15 cellular contexts compared by ENCODE assay signal in the genomic region with DNA sequence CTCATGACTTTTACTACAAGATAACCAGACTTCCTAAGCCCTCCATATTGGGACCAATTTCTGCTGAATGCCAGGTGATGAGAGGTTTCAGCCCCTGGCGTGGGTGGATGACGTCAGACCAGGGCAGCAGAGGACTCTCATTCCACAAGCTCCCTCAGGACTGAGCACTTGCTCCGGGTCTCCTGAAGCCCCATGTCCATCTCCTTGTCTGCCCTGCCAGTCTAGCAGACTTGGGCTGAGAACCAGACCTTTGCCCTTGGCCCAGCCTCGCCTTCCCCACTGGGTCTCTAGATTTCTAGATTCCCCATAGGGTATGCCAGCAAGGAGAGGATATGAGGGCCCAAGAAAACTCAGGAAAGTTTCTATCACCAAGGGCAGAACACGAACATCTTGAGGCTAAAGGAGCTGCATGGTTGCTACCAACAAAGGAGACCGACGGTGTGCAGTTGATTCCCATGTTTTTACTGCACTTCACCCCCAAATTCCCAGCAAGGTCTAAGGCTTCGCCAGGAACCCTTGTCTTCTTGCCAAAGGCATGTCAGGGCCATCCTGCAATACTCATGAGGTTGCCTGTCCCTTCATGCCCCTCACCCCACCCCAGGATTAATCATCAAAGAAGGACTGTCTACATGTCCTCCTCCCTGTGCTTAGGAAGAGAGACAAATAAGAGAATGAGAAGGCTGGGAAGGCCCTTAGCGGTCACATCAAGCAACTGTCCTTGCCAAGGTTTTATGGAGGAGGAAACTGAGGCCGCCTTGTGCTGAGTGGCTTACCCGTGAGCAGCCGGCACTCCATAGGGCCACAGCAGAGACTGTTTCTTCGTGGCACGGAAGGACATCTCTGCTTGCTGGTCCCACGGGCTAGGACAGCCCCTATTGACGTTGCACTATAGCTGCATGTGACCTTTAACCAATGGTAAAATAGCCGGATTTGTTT.
DNase-seq lines count a peak whose midpoint lies in the region; ATAC-seq and TF ChIP-seq lines count a peak whose summit lies in the region.
"Had no signal": no experiment of that assay in that cellular context is flagged by ENCODE, and none has a peak within 500 bp of the region (broad histone marks: within the 10 kb centered on the region; RNA-seq: fewer than 3 reads in every experiment).

No MANE protein-coding gene starts in this region.

- H3K4me1 Mint-ChIP-seq in CD14-positive monocyte (peaks cover 42% of the 10 kb centered on the region), endodermal cell (peaks cover 21% of the 10 kb centered on the region)

- H3K27ac ChIP-seq in RWPE1 (peak overlapping the region; percentile 58), endodermal cell (ENCODE audit: low read depth, low read length) (no peak overlapping the region), osteoblast (ENCODE audit: low read depth, low read length) (no peak overlapping the region), transverse colon (no peak overlapping the region)
- H3K27ac ChIP-seq: C4-2B, HL-60 had no signal

- no peak for TF ChIP-seq CTCF in CD14-positive monocyte (IDR thresholded peaks at IDR 0.05)
- TF ChIP-seq CTCF in RWPE1 (conservative IDR thresholded peaks at IDR 0.05; ENCODE audit: low read depth) = no peak
- no peak for TF ChIP-seq CTCF in endodermal cell (conservative IDR thresholded peaks at IDR 0.05)
- TF ChIP-seq CTCF in osteoblast (IDR thresholded peaks at IDR 0.05; ENCODE audit: extremely low read depth, low read depth, low read length) = no peak
- no peak for TF ChIP-seq CTCF in transverse colon (IDR thresholded peaks at IDR 0.05)

- H3K36me3 Mint-ChIP-seq in CD14-positive monocyte (no peaks in the 10 kb centered on the region), endodermal cell (ENCODE audit: low read depth) (peaks cover 2% of the 10 kb centered on the region)

- H4K20me1 ChIP-seq in osteoblast (ENCODE audit: insufficient read depth, low read length) = no peaks in the 10 kb centered on the region

- no peak overlapping the region for H3K4me2 ChIP-seq in osteoblast (ENCODE audit: insufficient read depth, low read length)

- in situ Hi-C loops in transverse colon (cut with MboI; ENCODE audit: low pct_ligation_motif_present in 1 of 4, low pct_unique_long_range_greater_than_20kb in 1 of 4, low sequenced_read_pairs in 3 of 4) = no loop called here

- H3K4me1 ChIP-seq in endodermal cell (ENCODE audit: control insufficient read depth, insufficient read depth, low read length) = peaks cover 6% of the 10 kb centered on the region
- H3K4me1 ChIP-seq in osteoblast (ENCODE audit: insufficient read depth, low read length) = no peaks in the 10 kb centered on the region
- H3K4me1 ChIP-seq in transverse colon = peaks cover 3 to 7% (median 5%) of the 10 kb centered on the region in 4 donors
- H3K4me1 ChIP-seq: Caco-2 had no signal

- TF ChIP-seq EP300 in transverse colon (IDR thresholded peaks at IDR 0.05; ENCODE audit: low read depth) = no peak

- H3K27ac Mint-ChIP-seq in CD14-positive monocyte (peak overlapping the region in 1 of 7 donors; percentile 80), endodermal cell (no peak overlapping the region)

- H3K36me3 ChIP-seq in endodermal cell (ENCODE audit: control insufficient read depth, insufficient read depth, low read length) (no peaks in the 10 kb centered on the region), osteoblast (ENCODE audit: insufficient read depth, low read length) (no peaks in the 10 kb centered on the region), transverse colon (no peaks in the 10 kb centered on the region)

- ATAC-seq in HG03432 (IDR thresholded peaks at IDR 0.05; ENCODE audit: unreplicated experiment) (no peak), HG03280 (IDR thresholded peaks at IDR 0.05; ENCODE audit: unreplicated experiment) (no peak), GM18907 (IDR thresholded peaks at IDR 0.05; ENCODE audit: unreplicated experiment) (no peak)

- peaks cover 0 to 2% (median 0%) of the 10 kb centered on the region in 7 donors for H3K9me3 Mint-ChIP-seq in CD14-positive monocyte
- H3K9me3 Mint-ChIP-seq in endodermal cell = no peaks in the 10 kb centered on the region

- intact Hi-C loops in CD14-positive monocyte (cut with micrococcal nuclease) (no loop called here), transverse colon (cut with DNase I; ENCODE audit: low total_unique reads) (no loop called here)

- WGBS in endodermal cell (ENCODE audit: insufficient coverage in 1 of 2, insufficient read length in 1 of 2), 2 experiments = 88 to 92% methylated on average over 14 to 17 of the region's 17 CpGs
- 81 to 89% methylated on average over 5 to 16 of the region's 17 CpGs for WGBS in transverse colon (ENCODE audit: low coverage in 1 of 2), 2 donors

- H3K27me3 Mint-ChIP-seq in CD14-positive monocyte (ENCODE audit: low read depth in 3 of 3) (peaks cover 0 to 8% (median 6%) of the 10 kb centered on the region in 3 donors), endodermal cell (ENCODE audit: insufficient read depth) (no peaks in the 10 kb centered on the region)

- DNase-seq in CD14-positive monocyte (ENCODE audit: low spot score) = peak; percentile 24
- peak; percentile 64 for DNase-seq in RWPE1 (ENCODE audit: low spot score)
- DNase-seq in endodermal cell = peak; percentile 33
- peak; percentile 69 for DNase-seq in osteoblast (ENCODE audit: insufficient read length, low spot score, missing footprints)
- no peak for DNase-seq in transverse colon
- DNase-seq: DMS53, NCI-H1105 treated with DMSO at 0.1 percent for 48 hours, NCI-H2029, NCI-H510A treated with DMSO at 0.1 percent for 48 hours had no signal

- no peaks in the 10 kb centered on the region for H3K27me3 ChIP-seq in endodermal cell (ENCODE audit: control insufficient read depth, insufficient read depth, low read length, poor library complexity, severe bottlenecking)
- H3K27me3 ChIP-seq in osteoblast (ENCODE audit: insufficient read depth, low read length) = no peaks in the 10 kb centered on the region
- no peaks in the 10 kb centered on the region for H3K27me3 ChIP-seq in transverse colon

- no peak for TF ChIP-seq POLR2A in transverse colon (IDR thresholded peaks at IDR 0.05)

- no peaks in the 10 kb centered on the region for H3K79me2 ChIP-seq in osteoblast (ENCODE audit: insufficient read depth, low read length)

- no peak overlapping the region for H3K9ac ChIP-seq in endodermal cell (ENCODE audit: extremely low read depth, low read length, poor library complexity, severe bottlenecking)

- H3K4me3 Mint-ChIP-seq in CD14-positive monocyte (no peak overlapping the region), endodermal cell (no peak overlapping the region)

- H3K4me3 ChIP-seq in endodermal cell (ENCODE audit: low read length) (no peak overlapping the region), osteoblast (ENCODE audit: insufficient read depth, low read length) (no peak overlapping the region), transverse colon (no peak overlapping the region)

- POLR2A ChIA-PET in RWPE1 (lab: Yijun Ruan, JAX; ENCODE audit: low non-redundant PET) = no interaction called here

- H3K9me3 ChIP-seq in endodermal cell (ENCODE audit: control insufficient read depth, low read length) (no peaks in the 10 kb centered on the region), osteoblast (ENCODE audit: low read depth, low read length) (no peaks in the 10 kb centered on the region), transverse colon (no peaks in the 10 kb centered on the region)
- H3K9me3 ChIP-seq: Caco-2 had no signal

- H2AFZ ChIP-seq in osteoblast (ENCODE audit: low read length) = no peak overlapping the region

- CTCF ChIA-PET in RWPE1 (lab: Yijun Ruan, JAX) = interaction anchor here (0.7 kb wide), 2 partner anchors 22 to 442 kb away, joined by 3 read pairs; no protein-coding TSS in a partner anchor
